In genomic region chr2:191935247-191935646, GRCh38 we compare ENCODE assay signal across 16 cellular contexts.
DNase-seq lines count a peak whose midpoint lies in the region; ATAC-seq, FAIRE-seq and TF ChIP-seq lines count a peak whose summit lies in the region.
"Had no signal": no experiment of that assay in that cellular context is flagged by ENCODE, and none has a peak within 500 bp of the region (broad histone marks: within the 10 kb centered on the region; RNA-seq: fewer than 3 reads in every experiment).

No MANE protein-coding gene starts in this region.

- H3K27ac ChIP-seq in endodermal cell (ENCODE audit: low read depth, low read length) (no peak overlapping the region), pancreas (no peak overlapping the region)
- H3K27ac ChIP-seq: heart right ventricle, KMS-11, SK-N-MC, VCaP had no signal

- WGBS in endodermal cell (ENCODE audit: insufficient coverage in 1 of 2, insufficient read length in 1 of 2), 2 experiments, result 91 to 100% methylated on average over 3 of the region's 3 CpGs
- 75 to 92% methylated on average over 3 of the region's 3 CpGs for WGBS in pancreas, 2 donors

- H3K36me3 Mint-ChIP-seq in endodermal cell (ENCODE audit: low read depth), result no peaks in the 10 kb centered on the region
- no peaks in the 10 kb centered on the region for H3K36me3 Mint-ChIP-seq in naive thymus-derived CD8-positive, alpha-beta T cell
- H3K36me3 Mint-ChIP-seq: activated naive CD8-positive, alpha-beta T cell treated with anti-CD3 and anti-CD28 coated beads for 36 hours had no signal

- no peaks in the 10 kb centered on the region for H3K27me3 Mint-ChIP-seq in endodermal cell (ENCODE audit: insufficient read depth)
- peaks cover 0 to 12% (median 5%) of the 10 kb centered on the region in 5 donors for H3K27me3 Mint-ChIP-seq in naive thymus-derived CD8-positive, alpha-beta T cell

- intact Hi-C loops in pancreas (cut with DNase I), result no loop called here

- H3K27me3 ChIP-seq in endodermal cell (ENCODE audit: control insufficient read depth, insufficient read depth, low read length, poor library complexity, severe bottlenecking) (no peaks in the 10 kb centered on the region), pancreas (no peaks in the 10 kb centered on the region)
- H3K27me3 ChIP-seq: heart right ventricle had no signal

- H3K4me1 Mint-ChIP-seq in endodermal cell, result peaks cover 13% of the 10 kb centered on the region
- no peaks in the 10 kb centered on the region for H3K4me1 Mint-ChIP-seq in naive thymus-derived CD8-positive, alpha-beta T cell
- H3K4me1 Mint-ChIP-seq: activated naive CD8-positive, alpha-beta T cell treated with anti-CD3 and anti-CD28 coated beads for 36 hours had no signal

- TF ChIP-seq CTCF in endodermal cell (conservative IDR thresholded peaks at IDR 0.05) (no peak), pancreas (IDR thresholded peaks at IDR 0.05) (no peak)

- H3K4me1 ChIP-seq in endodermal cell (ENCODE audit: control insufficient read depth, insufficient read depth, low read length), result peaks cover 5% of the 10 kb centered on the region
- peaks cover 0 to 3% (median 0%) of the 10 kb centered on the region in 3 donors for H3K4me1 ChIP-seq in pancreas

- DNase-seq in DMS153 (lab: John Stamatoyannopoulos, UW) (peak; percentile 82), NCI-H128 (lab: John Stamatoyannopoulos, UW; ENCODE audit: unreplicated experiment) (peak; percentile 42), NCI-H510A treated with DMSO at 0.1 percent for 48 hours (lab: John Stamatoyannopoulos, UW) (peak; percentile 88), endodermal cell (peak; percentile 47), NCI-H146 treated with DMSO at 0.1 percent for 48 hours (lab: John Stamatoyannopoulos, UW; ENCODE audit: unreplicated experiment) (no peak), pancreas (no peak), SKM-1 (lab: John Stamatoyannopoulos, UW; ENCODE audit: unreplicated experiment) (no peak)
- DNase-seq in naive thymus-derived CD8-positive, alpha-beta T cell, result no peak
- DNase-seq: activated naive CD8-positive, alpha-beta T cell treated with anti-CD3 and anti-CD28 coated beads for 36 hours; central memory CD4-positive, alpha-beta T cell; heart right ventricle; stimulated activated naive CD8-positive, alpha-beta T cell treated with anti-CD3 and anti-CD28 coated beads, Interleukin-15, Interleukin-2, amounts not matched to agents 100 U/mL and 50 U/mL, for 24 hours had no signal

- H3K9me3 Mint-ChIP-seq in endodermal cell, result no peaks in the 10 kb centered on the region
- no peaks in the 10 kb centered on the region for H3K9me3 Mint-ChIP-seq in naive thymus-derived CD8-positive, alpha-beta T cell
- H3K9me3 Mint-ChIP-seq: activated naive CD8-positive, alpha-beta T cell treated with anti-CD3 and anti-CD28 coated beads for 36 hours had no signal

- H3K4me3 ChIP-seq in endodermal cell (ENCODE audit: low read length) (no peak overlapping the region), pancreas (no peak overlapping the region)
- H3K4me3 ChIP-seq: heart right ventricle, SK-N-MC had no signal

- FAIRE-seq in pancreas (lab: Jason Lieb, UNC), result no peak

- POLR2A ChIA-PET in naive thymus-derived CD8-positive, alpha-beta T cell (lab: Charles Lee), result no interaction called here

- no peak overlapping the region for H3K4me3 Mint-ChIP-seq in endodermal cell
- H3K4me3 Mint-ChIP-seq in naive thymus-derived CD8-positive, alpha-beta T cell, result no peak overlapping the region
- H3K4me3 Mint-ChIP-seq: activated naive CD8-positive, alpha-beta T cell treated with anti-CD3 and anti-CD28 coated beads for 36 hours had no signal

- no peak overlapping the region for H3K27ac Mint-ChIP-seq in endodermal cell
- H3K27ac Mint-ChIP-seq in naive thymus-derived CD8-positive, alpha-beta T cell, result no peak overlapping the region
- H3K27ac Mint-ChIP-seq: activated naive CD8-positive, alpha-beta T cell treated with anti-CD3 and anti-CD28 coated beads for 36 hours had no signal

- H3K9ac ChIP-seq in endodermal cell (ENCODE audit: extremely low read depth, low read length, poor library complexity, severe bottlenecking), result no peak overlapping the region
- H3K9ac ChIP-seq: KMS-11 had no signal

- H3K36me3 ChIP-seq in endodermal cell (ENCODE audit: control insufficient read depth, insufficient read depth, low read length) (no peaks in the 10 kb centered on the region), pancreas (no peaks in the 10 kb centered on the region)
- H3K36me3 ChIP-seq: heart right ventricle had no signal

- H3K9me3 ChIP-seq in endodermal cell (ENCODE audit: control insufficient read depth, low read length) (no peaks in the 10 kb centered on the region), pancreas (no peaks in the 10 kb centered on the region)
- H3K9me3 ChIP-seq: heart right ventricle had no signal

- no peak for ATAC-seq in pancreas
- ATAC-seq in naive thymus-derived CD8-positive, alpha-beta T cell, result no peak
- ATAC-seq: heart right ventricle; left lobe of liver; stimulated activated naive CD8-positive, alpha-beta T cell treated with anti-CD3 and anti-CD28 coated beads, Interleukin-15, Interleukin-2, amounts not matched to agents 100 U/mL and 50 U/mL, for 24 hours had no signal

Comparison
In these comparisons a context has a peak if more than half of its experiments do, and no peak if none do; other contexts are left out.
1. DNase-seq: peak in DMS153 (single experiment), NCI-H128 (single experiment), NCI-H510A treated with DMSO at 0.1 percent for 48 hours (single experiment) and endodermal cell (single experiment); none in NCI-H146 treated with DMSO at 0.1 percent for 48 hours (single experiment), pancreas (0 of 6), naive thymus-derived CD8-positive, alpha-beta T cell (0 of 10) and SKM-1 (single experiment).